In genomic region chr5:157575096-157575872, GRCh38 we compare ENCODE assay signal across 7 cellular contexts. TPM values are rescaled to one million over a fixed set of nuclear protein-coding genes. Genes with fewer than 3 reads are reported as not detected.
DNase-seq lines count a peak whose midpoint lies in the region; ATAC-seq and TF ChIP-seq lines count a peak whose summit lies in the region.

Gene ADAM19 (minus strand): TSS chr5:157575775. CDS start chr5:157575696, 79 bp downstream.

- peaks cover 45% of the 10 kb centered on the region for H3K36me3 Mint-ChIP-seq in T-helper 2 cell treated with Interferon-gamma antibody and Interleukin-4, amounts not matched to agents 5 μg/mL and 100 μg/mL, for 36 hours (ENCODE audit: low read depth)
- peaks cover 0 to 3% (median 0%) of the 10 kb centered on the region in 3 donors for H3K36me3 Mint-ChIP-seq in immature natural killer cell

- H3K36me3 ChIP-seq in mammary epithelial cell (ENCODE audit: insufficient read depth, low read length), result no peaks in the 10 kb centered on the region

- TF ChIP-seq CTCF in mammary epithelial cell (conservative IDR thresholded peaks at IDR 0.05 in 1 of 2, IDR thresholded peaks at IDR 0.05 in 1 of 2; ENCODE audit: extremely low read depth in 1 of 2, insufficient read depth in 1 of 2, low read depth in 1 of 2, low read length in 2 of 2), result no peak

- WGBS in mammary epithelial cell (ENCODE audit: low coverage, missing lambda C conversion rate), result 2% methylated on average over 31 of the region's 76 CpGs

- CTCF ChIA-PET in mammary epithelial cell (lab: Charles Lee; ENCODE audit: low non-redundant PET), result no interaction called here

- H3K4me1 ChIP-seq in mammary epithelial cell (ENCODE audit: insufficient read depth, low read length), result peaks cover 19% of the 10 kb centered on the region

- H3K79me2 ChIP-seq in mammary epithelial cell (ENCODE audit: insufficient read depth, low read length), result peaks cover 45% of the 10 kb centered on the region

- H3K4me2 ChIP-seq in mammary epithelial cell (ENCODE audit: insufficient read depth, low read depth, low read length), result peak within 1 kb of the TSS; percentile 86

- H3K27me3 ChIP-seq in mammary epithelial cell (ENCODE audit: insufficient read depth, low read length), result no peaks in the 10 kb centered on the region

- no peaks in the 10 kb centered on the region for H3K9me3 ChIP-seq in mammary epithelial cell (replicated peaks; ENCODE audit: insufficient read depth, low read length)

- intact Hi-C loops in mammary epithelial cell (cut with micrococcal nuclease), result no loop called here

- no peaks in the 10 kb centered on the region for H3K9me3 Mint-ChIP-seq in T-helper 2 cell treated with Interferon-gamma antibody and Interleukin-4, amounts not matched to agents 5 μg/mL and 100 μg/mL, for 36 hours
- no peaks in the 10 kb centered on the region for H3K9me3 Mint-ChIP-seq in immature natural killer cell

- ATAC-seq in GM19324 (IDR thresholded peaks at IDR 0.05; ENCODE audit: low FRiP score, unreplicated experiment), result no peak

- H3K27ac ChIP-seq in mammary epithelial cell (ENCODE audit: insufficient read depth, low read depth, low read length), result peak within 1 kb of the TSS; percentile 36

- peak; percentile 12 for DNase-seq in HS-27A (ENCODE audit: low read depth)
- peak; percentile 56 for DNase-seq in T-helper 2 cell treated with Interferon-gamma antibody and Interleukin-4, amounts not matched to agents 5 μg/mL and 100 μg/mL, for 36 hours (ENCODE audit: low spot score)
- peak; percentile 66 for DNase-seq in mammary epithelial cell
- DNase-seq in immature natural killer cell, result peak in 2 of 3 donors; percentile 24 to 28
- DNase-seq in stimulated activated CD4-positive, alpha-beta T cell treated with anti-CD3 and anti-CD28 coated beads, Interleukin-15, amount 100 ng/mL, for 24 hours, result peak; percentile 75

- no peaks in the 10 kb centered on the region for H3K27me3 Mint-ChIP-seq in T-helper 2 cell treated with Interferon-gamma antibody and Interleukin-4, amounts not matched to agents 5 μg/mL and 100 μg/mL, for 36 hours (ENCODE audit: low read depth)
- H3K27me3 Mint-ChIP-seq in immature natural killer cell (ENCODE audit: low read depth in 3 of 3), result peaks cover 5 to 10% (median 6%) of the 10 kb centered on the region in 3 donors

- peak within 1 kb of the TSS; percentile 89 for H3K9ac ChIP-seq in mammary epithelial cell (ENCODE audit: insufficient read depth, low read length)

- peak within 1 kb of the TSS; percentile 99 for H3K4me3 Mint-ChIP-seq in T-helper 2 cell treated with Interferon-gamma antibody and Interleukin-4, amounts not matched to agents 5 μg/mL and 100 μg/mL, for 36 hours
- H3K4me3 Mint-ChIP-seq in immature natural killer cell, result peak within 1 kb of the TSS; percentile 90 to 97 (median 93)

- H3K4me3 ChIP-seq in mammary epithelial cell (replicated peaks in 1 of 3; ENCODE audit: insufficient read depth in 1 of 3, low read depth in 2 of 3, low read length in 3 of 3), result peak within 1 kb of the TSS; percentile 59 to 89 (median 84)

- peak within 1 kb of the TSS; percentile 91 for H2AFZ ChIP-seq in mammary epithelial cell (ENCODE audit: low read depth, low read length)

- peak; percentile 67 for TF ChIP-seq POLR2A in GM15510 (IDR thresholded peaks at IDR 0.05; ENCODE audit: borderline replicate concordance, extremely low read depth, insufficient read length)

- BruUV-seq in mammary epithelial cell (replicated peaks; lab: Mats Ljungman, UMichigan), result no TSS peak

- dilution Hi-C loops in mammary epithelial cell (cut with HindIII; ENCODE audit: low sequenced_read_pairs), result no loop called here

- peak within 1 kb of the TSS; percentile 95 for H3K27ac Mint-ChIP-seq in T-helper 2 cell treated with Interferon-gamma antibody and Interleukin-4, amounts not matched to agents 5 μg/mL and 100 μg/mL, for 36 hours
- H3K27ac Mint-ChIP-seq in immature natural killer cell, result peak within 1 kb of the TSS in 5 of 6 donors; percentile 1 to 85 (median 71)

- H4K20me1 ChIP-seq in mammary epithelial cell (ENCODE audit: insufficient read depth, low read length), result no peaks in the 10 kb centered on the region

- in situ Hi-C loops in mammary epithelial cell (cut with MboI; ENCODE audit: low sequenced_read_pairs in 2 of 2), result no loop called here

- H3K4me1 Mint-ChIP-seq in T-helper 2 cell treated with Interferon-gamma antibody and Interleukin-4, amounts not matched to agents 5 μg/mL and 100 μg/mL, for 36 hours (ENCODE audit: low read depth), result peaks cover 55% of the 10 kb centered on the region
- H3K4me1 Mint-ChIP-seq in immature natural killer cell, result peaks cover 27 to 36% of the 10 kb centered on the region in 2 donors

RNA-seq across cellular contexts. Expression of gene ADAM19, which starts in this region (rescaled TPM):
- 1 to 10 TPM; 1.0 to 4.5 TPM for total RNA-seq in mammary epithelial cell
- polyA plus RNA-seq in mammary epithelial cell (32.3 TPM), immature natural killer cell (under 1 TPM in 2 of 3 donors, not detected in 1; 0.03 to 0.10 TPM)
- polyA minus RNA-seq in mammary epithelial cell, result 96.8 TPM

Comparison
In these comparisons a context has a peak if more than half of its experiments do, and no peak if none do; other contexts are left out.
1. RNA of gene ADAM19 (polyA plus RNA-seq): 32.3 TPM in mammary epithelial cell (single experiment); 0.03 to 0.10 TPM in immature natural killer cell; every median in the first group is over 10 times any median in the second.
2. Peak in DNase-seq in immature natural killer cell; RNA of the gene not detected or under 1 TPM.
3. DNase-seq: peak in every context shown above with its lines; median percentile 75 in stimulated activated CD4-positive, alpha-beta T cell treated with anti-CD3 and anti-CD28 coated beads, Interleukin-15, amount 100 ng/mL, for 24 hours; 66 in mammary epithelial cell; 56 in T-helper 2 cell treated with Interferon-gamma antibody and Interleukin-4, amounts not matched to agents 5 μg/mL and 100 μg/mL, for 36 hours; 26 in immature natural killer cell; 12 in HS-27A.